Comparison of ENCODE assay signal across 1 cellular context in the genomic region with DNA sequence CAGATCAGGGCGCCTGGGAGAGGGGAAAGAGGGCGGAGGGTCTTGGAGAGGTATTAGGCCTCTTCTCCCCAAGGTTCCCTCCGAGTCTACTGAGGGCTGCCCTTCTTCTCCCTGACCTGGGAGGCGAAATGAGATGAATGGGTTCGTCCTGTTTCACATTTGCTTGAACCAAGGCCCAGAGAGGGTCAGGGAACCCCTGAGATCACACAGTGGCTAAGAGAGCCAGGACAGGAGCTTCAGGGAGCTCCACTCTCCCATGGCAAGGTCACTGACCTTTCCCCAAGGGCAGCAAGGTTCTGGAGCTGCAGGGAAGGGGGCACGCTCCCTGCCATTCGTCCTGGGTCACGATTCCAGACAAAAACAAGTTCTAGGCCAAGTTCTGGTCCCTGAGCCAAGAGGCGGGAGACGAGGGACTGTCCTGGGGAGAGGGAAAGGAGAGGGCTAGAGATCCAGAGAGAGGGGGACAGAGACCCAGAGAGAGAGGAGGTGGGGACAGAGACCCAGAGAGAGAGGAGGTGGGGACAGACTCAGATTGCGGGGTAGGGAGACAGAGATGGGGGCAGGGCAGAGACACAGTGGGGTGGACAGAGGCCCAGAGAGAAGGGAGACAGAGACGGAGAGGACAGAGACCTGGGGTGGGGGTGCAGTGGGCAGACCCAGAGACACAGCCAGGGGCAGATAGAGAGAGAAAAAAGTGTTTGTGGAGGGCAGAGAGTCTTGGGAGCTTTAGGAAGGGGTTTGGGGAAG.
A peak's percentile ranks its signal among the peaks of the same experiment; 100 is the strongest.
TF ChIP-seq lines count a peak whose summit lies in the region.

No MANE protein-coding gene starts in this region.

TF ChIP-seq in HepG2, 621 proteins besides CTCF, POLR2A, EP300 and RAD21:
- TF ChIP-seq FOXK2 (IDR thresholded peaks at IDR 0.05) (no peak), FOXC1 (CRISPR knock-in tag; IDR thresholded peaks at IDR 0.05; ENCODE audit: borderline replicate concordance) (0 out of 2 replicates have a peak, but pooled peaks have one; percentile 37), NR2F6 (IDR thresholded peaks at IDR 0.05) (no peak), NR2F6 (CRISPR knock-in tag; IDR thresholded peaks at IDR 0.05) (0 out of 2 replicates have a peak, but pooled peaks have one; percentile 10), HDAC1 (CRISPR knock-in tag; IDR thresholded peaks at IDR 0.05) (peak; percentile 9; the same call in 1 of the 2 replicates), ZNF768 (CRISPR knock-in tag; IDR thresholded peaks at IDR 0.05) (peak; percentile 94), ZMYM3 (CRISPR knock-in tag; IDR thresholded peaks at IDR 0.05) (peak; percentile 62; the same call in 1 of the 2 replicates)
- TF ChIP-seq, protein P1, sequence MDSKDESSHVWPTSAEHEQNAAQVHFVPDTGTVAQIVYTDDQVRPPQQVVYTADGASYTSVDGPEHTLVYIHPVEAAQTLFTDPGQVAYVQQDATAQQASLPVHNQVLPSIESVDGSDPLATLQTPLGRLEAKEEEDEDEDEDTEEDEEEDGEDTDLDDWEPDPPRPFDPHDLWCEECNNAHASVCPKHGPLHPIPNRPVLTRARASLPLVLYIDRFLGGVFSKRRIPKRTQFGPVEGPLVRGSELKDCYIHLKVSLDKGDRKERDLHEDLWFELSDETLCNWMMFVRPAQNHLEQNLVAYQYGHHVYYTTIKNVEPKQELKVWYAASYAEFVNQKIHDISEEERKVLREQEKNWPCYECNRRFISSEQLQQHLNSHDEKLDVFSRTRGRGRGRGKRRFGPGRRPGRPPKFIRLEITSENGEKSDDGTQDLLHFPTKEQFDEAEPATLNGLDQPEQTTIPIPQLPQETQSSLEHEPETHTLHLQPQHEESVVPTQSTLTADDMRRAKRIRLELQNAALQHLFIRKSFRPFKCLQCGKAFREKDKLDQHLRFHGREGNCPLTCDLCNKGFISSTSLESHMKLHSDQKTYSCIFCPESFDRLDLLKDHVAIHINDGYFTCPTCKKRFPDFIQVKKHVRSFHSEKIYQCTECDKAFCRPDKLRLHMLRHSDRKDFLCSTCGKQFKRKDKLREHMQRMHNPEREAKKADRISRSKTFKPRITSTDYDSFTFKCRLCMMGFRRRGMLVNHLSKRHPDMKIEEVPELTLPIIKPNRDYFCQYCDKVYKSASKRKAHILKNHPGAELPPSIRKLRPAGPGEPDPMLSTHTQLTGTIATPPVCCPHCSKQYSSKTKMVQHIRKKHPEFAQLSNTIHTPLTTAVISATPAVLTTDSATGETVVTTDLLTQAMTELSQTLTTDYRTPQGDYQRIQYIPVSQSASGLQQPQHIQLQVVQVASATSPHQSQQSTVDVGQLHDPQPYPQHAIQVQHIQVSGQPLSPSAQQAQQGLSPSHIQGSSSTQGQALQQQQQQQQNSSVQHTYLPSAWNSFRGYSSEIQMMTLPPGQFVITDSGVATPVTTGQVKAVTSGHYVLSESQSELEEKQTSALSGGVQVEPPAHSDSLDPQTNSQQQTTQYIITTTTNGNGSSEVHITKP (CRISPR knock-in tag; IDR thresholded peaks at IDR 0.05; ENCODE audit: low read depth), result no peak
- TF ChIP-seq, protein P2, sequence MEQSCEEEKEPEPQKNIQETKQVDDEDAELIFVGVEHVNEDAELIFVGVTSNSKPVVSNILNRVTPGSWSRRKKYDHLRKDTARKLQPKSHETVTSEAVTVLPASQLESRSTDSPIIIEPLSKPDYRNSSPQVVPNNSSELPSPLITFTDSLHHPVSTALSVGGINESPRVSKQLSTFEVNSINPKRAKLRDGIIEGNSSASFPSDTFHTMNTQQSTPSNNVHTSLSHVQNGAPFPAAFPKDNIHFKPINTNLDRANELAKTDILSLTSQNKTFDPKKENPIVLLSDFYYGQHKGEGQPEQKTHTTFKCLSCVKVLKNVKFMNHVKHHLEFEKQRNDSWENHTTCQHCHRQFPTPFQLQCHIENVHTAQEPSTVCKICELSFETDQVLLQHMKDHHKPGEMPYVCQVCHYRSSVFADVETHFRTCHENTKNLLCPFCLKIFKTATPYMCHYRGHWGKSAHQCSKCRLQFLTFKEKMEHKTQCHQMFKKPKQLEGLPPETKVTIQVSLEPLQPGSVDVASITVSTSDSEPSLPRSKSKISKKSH (CRISPR knock-in tag; IDR thresholded peaks at IDR 0.05; ENCODE audit: borderline replicate concordance), result peak; percentile 7; the same call in 1 of the 2 replicates
- TF ChIP-seq, protein P3, sequence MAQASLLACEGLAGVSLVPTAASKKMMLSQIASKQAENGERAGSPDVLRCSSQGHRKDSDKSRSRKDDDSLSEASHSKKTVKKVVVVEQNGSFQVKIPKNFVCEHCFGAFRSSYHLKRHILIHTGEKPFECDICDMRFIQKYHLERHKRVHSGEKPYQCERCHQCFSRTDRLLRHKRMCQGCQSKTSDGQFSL (CRISPR knock-in tag; IDR thresholded peaks at IDR 0.05), result peak; percentile 57; the same call in 1 of the 2 replicates
- TF ChIP-seq, protein P4, sequence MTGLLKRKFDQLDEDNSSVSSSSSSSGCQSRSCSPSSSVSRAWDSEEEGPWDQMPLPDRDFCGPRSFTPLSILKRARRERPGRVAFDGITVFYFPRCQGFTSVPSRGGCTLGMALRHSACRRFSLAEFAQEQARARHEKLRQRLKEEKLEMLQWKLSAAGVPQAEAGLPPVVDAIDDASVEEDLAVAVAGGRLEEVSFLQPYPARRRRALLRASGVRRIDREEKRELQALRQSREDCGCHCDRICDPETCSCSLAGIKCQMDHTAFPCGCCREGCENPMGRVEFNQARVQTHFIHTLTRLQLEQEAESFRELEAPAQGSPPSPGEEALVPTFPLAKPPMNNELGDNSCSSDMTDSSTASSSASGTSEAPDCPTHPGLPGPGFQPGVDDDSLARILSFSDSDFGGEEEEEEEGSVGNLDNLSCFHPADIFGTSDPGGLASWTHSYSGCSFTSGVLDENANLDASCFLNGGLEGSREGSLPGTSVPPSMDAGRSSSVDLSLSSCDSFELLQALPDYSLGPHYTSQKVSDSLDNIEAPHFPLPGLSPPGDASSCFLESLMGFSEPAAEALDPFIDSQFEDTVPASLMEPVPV (CRISPR knock-in tag; IDR thresholded peaks at IDR 0.05), result 0 out of 2 replicates have a peak, but pooled peaks have one; percentile 9
- TF ChIP-seq, protein P5, sequence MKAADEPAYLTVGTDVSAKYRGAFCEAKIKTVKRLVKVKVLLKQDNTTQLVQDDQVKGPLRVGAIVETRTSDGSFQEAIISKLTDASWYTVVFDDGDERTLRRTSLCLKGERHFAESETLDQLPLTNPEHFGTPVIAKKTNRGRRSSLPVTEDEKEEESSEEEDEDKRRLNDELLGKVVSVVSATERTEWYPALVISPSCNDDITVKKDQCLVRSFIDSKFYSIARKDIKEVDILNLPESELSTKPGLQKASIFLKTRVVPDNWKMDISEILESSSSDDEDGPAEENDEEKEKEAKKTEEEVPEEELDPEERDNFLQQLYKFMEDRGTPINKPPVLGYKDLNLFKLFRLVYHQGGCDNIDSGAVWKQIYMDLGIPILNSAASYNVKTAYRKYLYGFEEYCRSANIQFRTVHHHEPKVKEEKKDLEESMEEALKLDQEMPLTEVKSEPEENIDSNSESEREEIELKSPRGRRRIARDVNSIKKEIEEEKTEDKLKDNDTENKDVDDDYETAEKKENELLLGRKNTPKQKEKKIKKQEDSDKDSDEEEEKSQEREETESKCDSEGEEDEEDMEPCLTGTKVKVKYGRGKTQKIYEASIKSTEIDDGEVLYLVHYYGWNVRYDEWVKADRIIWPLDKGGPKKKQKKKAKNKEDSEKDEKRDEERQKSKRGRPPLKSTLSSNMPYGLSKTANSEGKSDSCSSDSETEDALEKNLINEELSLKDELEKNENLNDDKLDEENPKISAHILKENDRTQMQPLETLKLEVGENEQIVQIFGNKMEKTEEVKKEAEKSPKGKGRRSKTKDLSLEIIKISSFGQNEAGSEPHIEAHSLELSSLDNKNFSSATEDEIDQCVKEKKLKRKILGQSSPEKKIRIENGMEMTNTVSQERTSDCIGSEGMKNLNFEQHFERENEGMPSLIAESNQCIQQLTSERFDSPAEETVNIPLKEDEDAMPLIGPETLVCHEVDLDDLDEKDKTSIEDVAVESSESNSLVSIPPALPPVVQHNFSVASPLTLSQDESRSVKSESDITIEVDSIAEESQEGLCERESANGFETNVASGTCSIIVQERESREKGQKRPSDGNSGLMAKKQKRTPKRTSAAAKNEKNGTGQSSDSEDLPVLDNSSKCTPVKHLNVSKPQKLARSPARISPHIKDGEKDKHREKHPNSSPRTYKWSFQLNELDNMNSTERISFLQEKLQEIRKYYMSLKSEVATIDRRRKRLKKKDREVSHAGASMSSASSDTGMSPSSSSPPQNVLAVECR (CRISPR knock-in tag; IDR thresholded peaks at IDR 0.05; ENCODE audit: borderline replicate concordance), result peak; percentile 16; the same call in 1 of the 2 replicates
